In the genomic region with DNA sequence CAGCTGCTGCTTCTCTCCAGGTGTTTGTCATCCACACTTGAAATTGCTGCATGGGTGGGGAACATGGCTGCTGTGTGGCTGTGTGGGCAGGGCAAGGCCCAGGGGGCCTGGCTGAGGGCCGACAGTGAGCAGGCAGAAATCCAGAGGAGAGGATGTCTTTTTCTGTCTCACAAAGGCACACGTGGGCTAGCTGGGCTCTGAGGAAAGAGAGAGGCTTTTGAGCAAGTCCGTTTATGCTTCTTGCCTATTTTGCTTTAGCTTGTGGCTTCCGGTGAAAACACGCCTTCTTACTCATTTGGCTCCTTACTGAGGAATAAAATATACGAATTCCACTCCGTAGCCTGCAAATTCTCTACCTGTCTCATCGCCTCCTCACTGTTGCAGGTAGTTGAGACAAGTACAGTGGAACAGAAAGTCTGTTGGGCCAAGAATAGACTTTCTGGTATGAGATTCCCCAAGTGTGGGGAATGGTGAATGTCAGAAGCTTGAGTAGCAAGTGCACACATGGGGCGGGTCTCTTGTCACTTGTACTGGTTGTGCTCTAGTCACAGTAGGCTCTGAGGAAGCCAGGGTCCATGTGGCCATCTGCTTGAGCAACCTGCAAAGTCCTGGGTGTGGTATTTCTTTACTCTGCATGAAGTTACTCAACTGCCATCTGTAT, we compare ENCODE assay signal across 1 cellular context.
TF ChIP-seq lines count a peak whose summit lies in the region.

No MANE protein-coding gene starts in this region.

TF ChIP-seq in HCT116, 20 proteins besides CTCF, POLR2A, EP300 and RAD21 (continued from another document):
- TF ChIP-seq, protein P1, sequence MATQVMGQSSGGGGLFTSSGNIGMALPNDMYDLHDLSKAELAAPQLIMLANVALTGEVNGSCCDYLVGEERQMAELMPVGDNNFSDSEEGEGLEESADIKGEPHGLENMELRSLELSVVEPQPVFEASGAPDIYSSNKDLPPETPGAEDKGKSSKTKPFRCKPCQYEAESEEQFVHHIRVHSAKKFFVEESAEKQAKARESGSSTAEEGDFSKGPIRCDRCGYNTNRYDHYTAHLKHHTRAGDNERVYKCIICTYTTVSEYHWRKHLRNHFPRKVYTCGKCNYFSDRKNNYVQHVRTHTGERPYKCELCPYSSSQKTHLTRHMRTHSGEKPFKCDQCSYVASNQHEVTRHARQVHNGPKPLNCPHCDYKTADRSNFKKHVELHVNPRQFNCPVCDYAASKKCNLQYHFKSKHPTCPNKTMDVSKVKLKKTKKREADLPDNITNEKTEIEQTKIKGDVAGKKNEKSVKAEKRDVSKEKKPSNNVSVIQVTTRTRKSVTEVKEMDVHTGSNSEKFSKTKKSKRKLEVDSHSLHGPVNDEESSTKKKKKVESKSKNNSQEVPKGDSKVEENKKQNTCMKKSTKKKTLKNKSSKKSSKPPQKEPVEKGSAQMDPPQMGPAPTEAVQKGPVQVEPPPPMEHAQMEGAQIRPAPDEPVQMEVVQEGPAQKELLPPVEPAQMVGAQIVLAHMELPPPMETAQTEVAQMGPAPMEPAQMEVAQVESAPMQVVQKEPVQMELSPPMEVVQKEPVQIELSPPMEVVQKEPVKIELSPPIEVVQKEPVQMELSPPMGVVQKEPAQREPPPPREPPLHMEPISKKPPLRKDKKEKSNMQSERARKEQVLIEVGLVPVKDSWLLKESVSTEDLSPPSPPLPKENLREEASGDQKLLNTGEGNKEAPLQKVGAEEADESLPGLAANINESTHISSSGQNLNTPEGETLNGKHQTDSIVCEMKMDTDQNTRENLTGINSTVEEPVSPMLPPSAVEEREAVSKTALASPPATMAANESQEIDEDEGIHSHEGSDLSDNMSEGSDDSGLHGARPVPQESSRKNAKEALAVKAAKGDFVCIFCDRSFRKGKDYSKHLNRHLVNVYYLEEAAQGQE (IDR thresholded peaks at IDR 0.05; ENCODE audit: low read depth), result no peak
TF ChIP-seq in HCT116: peak in this region for 1.
